Comparison of ENCODE assay signal across 12 cellular contexts in the genomic region with DNA sequence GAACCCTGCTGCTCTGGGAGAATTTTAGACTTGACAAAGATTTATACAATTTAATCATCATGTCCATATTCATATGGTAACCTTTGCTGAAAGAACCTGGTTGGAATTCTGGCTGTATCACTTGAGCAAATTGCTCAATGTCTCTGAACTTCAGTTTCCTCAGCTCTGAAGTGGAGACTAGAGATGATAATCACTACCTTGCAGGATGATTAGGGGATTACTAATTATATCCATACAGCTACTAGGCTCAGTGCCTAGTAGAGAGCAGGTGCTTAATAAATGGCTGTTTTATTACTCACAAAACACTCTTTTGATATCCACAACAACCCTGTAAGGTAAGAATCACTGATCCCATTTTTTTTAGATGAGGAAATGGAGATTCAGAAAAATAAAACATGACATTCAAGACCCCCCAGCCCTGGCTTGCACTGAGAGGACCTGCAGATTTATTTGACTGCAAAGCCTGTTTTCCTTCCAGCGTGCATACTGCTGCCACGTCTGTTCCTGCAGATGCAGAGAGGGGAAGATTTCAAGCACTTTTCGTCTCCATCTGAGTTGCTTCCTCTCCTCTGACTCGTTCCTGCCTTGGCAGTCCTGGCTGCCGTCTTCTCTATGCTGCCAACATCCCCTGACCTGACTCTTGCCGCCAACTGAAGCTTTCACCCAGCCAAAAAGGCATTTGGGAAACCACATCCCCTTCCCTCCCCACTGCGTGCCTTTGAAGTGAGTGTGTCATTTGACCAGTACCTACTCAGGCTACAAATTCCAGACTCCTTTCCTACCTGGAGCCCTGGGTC.
DNase-seq lines count a peak whose midpoint lies in the region; ATAC-seq, FAIRE-seq and TF ChIP-seq lines count a peak whose summit lies in the region.
"Had no signal": no experiment of that assay in that cellular context is flagged by ENCODE, and none has a peak within 500 bp of the region (broad histone marks: within the 10 kb centered on the region; RNA-seq: fewer than 3 reads in every experiment).

No MANE protein-coding gene starts in this region.

- WGBS in mesendoderm (ENCODE audit: extremely low coverage, insufficient coverage, low lambda C conversion rate) = no CpG with 5 or more reads among the region's 7 CpGs

- H3K4me1 ChIP-seq in mesendoderm (ENCODE audit: control insufficient read depth, low read depth, low read length) (no peaks in the 10 kb centered on the region), OCI-LY7 (ENCODE audit: insufficient read depth, low read length, poor library complexity, severe bottlenecking) (no peaks in the 10 kb centered on the region)

- no peak overlapping the region for H3K56ac ChIP-seq in mesendoderm (ENCODE audit: low read length)

- CTCF ChIA-PET in OCI-LY7 (lab: Charles Lee; ENCODE audit: unreplicated experiment) = no interaction called here

- H3K27me3 ChIP-seq in mesendoderm (ENCODE audit: insufficient read depth, low read length, poor library complexity) = no peaks in the 10 kb centered on the region

- H3K23ac ChIP-seq in mesendoderm (ENCODE audit: low read length) = no peak overlapping the region

- no peak for TF ChIP-seq CTCF in AG09309 (IDR thresholded peaks at IDR 0.05; ENCODE audit: control insufficient read depth, insufficient read depth, low read depth, low read length, missing control alignments)
- no peak for TF ChIP-seq CTCF in cardiac fibroblast (IDR thresholded peaks at IDR 0.05; ENCODE audit: low read depth, low read length)
- TF ChIP-seq CTCF in OCI-LY7 (conservative IDR thresholded peaks at IDR 0.05; ENCODE audit: low read length) = no peak

- H3K4me3 ChIP-seq in AG09309 (ENCODE audit: control insufficient read depth, low read depth, low read length) = no peak overlapping the region
- no peak overlapping the region for H3K4me3 ChIP-seq in cardiac fibroblast (replicated peaks in 1 of 2; ENCODE audit: low read depth in 2 of 2, low read length in 2 of 2)
- no peak overlapping the region for H3K4me3 ChIP-seq in mesendoderm (ENCODE audit: low read length)
- no peak overlapping the region for H3K4me3 ChIP-seq in OCI-LY7 (ENCODE audit: low read depth, low read length, poor library complexity, severe bottlenecking)

- H3K4me2 ChIP-seq in mesendoderm (ENCODE audit: low read length) (no peak overlapping the region), OCI-LY7 (ENCODE audit: low read length) (no peak overlapping the region)

- H2AK5ac ChIP-seq in mesendoderm (ENCODE audit: low read length) = no peak overlapping the region

- no peak overlapping the region for H2BK5ac ChIP-seq in mesendoderm (ENCODE audit: low read length)

- H3K36me3 ChIP-seq in mesendoderm (ENCODE audit: control insufficient read depth, insufficient read depth, low read length) (no peaks in the 10 kb centered on the region), OCI-LY7 (ENCODE audit: insufficient read depth, low read length) (no peaks in the 10 kb centered on the region)

- no peak overlapping the region for H3K9ac ChIP-seq in mesendoderm (ENCODE audit: low read length)

- BruUV-seq in OCI-LY7 (replicated peaks; lab: Mats Ljungman, UMichigan) = no TSS peak

- H3K79me2 ChIP-seq in mesendoderm (ENCODE audit: control insufficient read depth, insufficient read depth, low read length) (no peaks in the 10 kb centered on the region), OCI-LY7 (ENCODE audit: insufficient read depth, low read depth, low read length) (no peaks in the 10 kb centered on the region)

- H3K9me3 ChIP-seq in OCI-LY7 (ENCODE audit: low read length) = no peaks in the 10 kb centered on the region

- no peak for TF ChIP-seq POLR2A in GM18505 (IDR thresholded peaks at IDR 0.05; ENCODE audit: borderline replicate concordance, extremely low read depth, insufficient read depth, insufficient read length)

- H4K5ac ChIP-seq in mesendoderm (ENCODE audit: low read length) = no peak overlapping the region

- H3K9me2 ChIP-seq in OCI-LY7 (ENCODE audit: insufficient read depth, low read length) = no peaks in the 10 kb centered on the region

- no peaks in the 10 kb centered on the region for H3K79me1 ChIP-seq in mesendoderm (ENCODE audit: low read length)

- H3K18ac ChIP-seq in mesendoderm (ENCODE audit: low read length) = no peak overlapping the region

- no peaks in the 10 kb centered on the region for H4K20me1 ChIP-seq in OCI-LY7 (ENCODE audit: insufficient read depth, low read length)

- no peak for FAIRE-seq in GM19239 (lab: Jason Lieb, UNC)

- peak overlapping the region; percentile 20 for H2BK15ac ChIP-seq in mesendoderm (replicated peaks; ENCODE audit: low read depth)

- intact Hi-C loops in OCI-LY7 (cut with micrococcal nuclease; ENCODE audit: unreplicated experiment) = no loop called here

- H2AFZ ChIP-seq in OCI-LY7 (ENCODE audit: low read length) = no peak overlapping the region

- H3K27ac ChIP-seq in mesendoderm (ENCODE audit: low read depth, low read length) (no peak overlapping the region), OCI-LY7 (ENCODE audit: low read depth, low read length, poor library complexity, severe bottlenecking) (no peak overlapping the region)

- peak; percentile 18 for DNase-seq in AG09309 (ENCODE audit: low read depth)
- DNase-seq in NCI-H1417 treated with DMSO at 0.1 percent for 48 hours (lab: John Stamatoyannopoulos, UW) = peak; percentile 35
- DNase-seq in cardiac fibroblast (ENCODE audit: low read depth in 2 of 2) = peak; percentile 56 to 65
- peak; percentile 88 for DNase-seq in mesendoderm
- no peak for DNase-seq in epidermal melanocyte (ENCODE audit: insufficient read length, low spot score)
- DNase-seq in GM19239 (ENCODE audit: insufficient read length, low spot score) = no peak
- no peak for DNase-seq in OCI-LY7 (ENCODE audit: low spot score)
- DNase-seq: activated CD4-positive, alpha-beta T cell treated with anti-CD3 and anti-CD28 coated beads, Interleukin-2, amount 10 ng/mL, durations not matched to agents 7 days and 5 days; CD4-positive, CD25-positive, alpha-beta regulatory T cell; natural killer cell; stimulated activated CD8-positive, alpha-beta memory T cell treated with anti-CD3 and anti-CD28 coated beads, Interleukin-4, amount 100 ng/mL, for 48 hours had no signal

- no peak overlapping the region for H4K8ac ChIP-seq in mesendoderm (ENCODE audit: low read depth, low read length)

- no peak overlapping the region for H3K4ac ChIP-seq in mesendoderm (ENCODE audit: low read depth, low read length)

- H2BK120ac ChIP-seq in mesendoderm (ENCODE audit: low read depth, low read length) = no peak overlapping the region

- POLR2A ChIA-PET in OCI-LY7 (lab: Charles Lee) = no interaction called here

- no peak for ATAC-seq in GM18505 (IDR thresholded peaks at IDR 0.05; ENCODE audit: unreplicated experiment)
- ATAC-seq: natural killer cell had no signal

Comparison
In these comparisons a context has a peak if more than half of its experiments do, and no peak if none do; other contexts are left out.
1. DNase-seq: peak in AG09309 (single experiment), NCI-H1417 treated with DMSO at 0.1 percent for 48 hours (single experiment), cardiac fibroblast (2 of 2) and mesendoderm (single experiment); none in epidermal melanocyte (single experiment), GM19239 (single experiment) and OCI-LY7 (single experiment).